Comparison of ENCODE assay signal across 1 cellular context in the genomic region with DNA sequence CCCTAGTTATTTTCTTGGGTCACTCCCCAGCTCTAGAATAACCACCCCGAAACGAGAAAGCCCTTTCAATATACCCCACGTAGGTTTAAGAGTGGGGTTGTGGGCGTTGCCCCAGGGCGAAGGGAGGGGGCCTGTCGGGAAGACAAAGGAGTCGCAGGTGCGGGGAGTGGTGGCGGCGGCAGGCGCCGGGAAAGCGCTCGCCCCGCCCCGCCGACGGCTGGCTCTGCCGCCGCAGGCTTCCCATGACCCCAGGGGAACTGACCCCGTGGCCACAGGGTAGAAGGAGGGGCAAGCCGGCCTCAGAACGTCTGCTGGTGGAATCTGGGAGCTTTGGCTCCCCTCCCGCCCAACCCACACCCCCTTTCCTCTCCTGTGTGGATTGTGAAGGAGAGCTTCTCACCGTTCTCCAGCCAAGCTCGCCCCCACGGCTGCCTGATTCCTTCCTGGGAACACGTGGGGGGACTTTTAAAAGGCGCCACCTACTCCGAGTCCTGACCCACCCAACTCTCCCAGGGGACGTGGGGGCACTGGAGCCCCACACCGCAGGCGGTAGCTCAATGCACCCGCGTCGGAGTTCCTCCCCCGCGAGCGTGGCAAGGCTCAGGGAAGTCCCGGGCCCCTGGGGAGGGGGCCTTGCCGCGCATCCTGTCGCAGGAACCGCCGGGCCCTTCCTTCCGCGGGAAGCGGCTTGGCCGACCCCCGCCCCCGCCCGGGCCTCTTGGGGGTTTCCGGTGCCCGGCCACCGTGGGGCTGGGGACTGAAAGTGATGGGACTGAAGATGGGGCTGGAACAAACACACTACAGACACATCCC.
TF ChIP-seq lines count a peak whose summit lies in the region.

No MANE protein-coding gene starts in this region.

TF ChIP-seq in K562, 482 proteins besides CTCF, POLR2A, EP300 and RAD21 (continued from another document and continues in another):
- TF ChIP-seq, protein P1, sequence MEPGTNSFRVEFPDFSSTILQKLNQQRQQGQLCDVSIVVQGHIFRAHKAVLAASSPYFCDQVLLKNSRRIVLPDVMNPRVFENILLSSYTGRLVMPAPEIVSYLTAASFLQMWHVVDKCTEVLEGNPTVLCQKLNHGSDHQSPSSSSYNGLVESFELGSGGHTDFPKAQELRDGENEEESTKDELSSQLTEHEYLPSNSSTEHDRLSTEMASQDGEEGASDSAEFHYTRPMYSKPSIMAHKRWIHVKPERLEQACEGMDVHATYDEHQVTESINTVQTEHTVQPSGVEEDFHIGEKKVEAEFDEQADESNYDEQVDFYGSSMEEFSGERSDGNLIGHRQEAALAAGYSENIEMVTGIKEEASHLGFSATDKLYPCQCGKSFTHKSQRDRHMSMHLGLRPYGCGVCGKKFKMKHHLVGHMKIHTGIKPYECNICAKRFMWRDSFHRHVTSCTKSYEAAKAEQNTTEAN (CRISPR knock-in tag; IDR thresholded peaks at IDR 0.05) = no peak
- no peak for TF ChIP-seq TRIM28 (IDR thresholded peaks at IDR 0.05)
- TF ChIP-seq, protein P2, sequence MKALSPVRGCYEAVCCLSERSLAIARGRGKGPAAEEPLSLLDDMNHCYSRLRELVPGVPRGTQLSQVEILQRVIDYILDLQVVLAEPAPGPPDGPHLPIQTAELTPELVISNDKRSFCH (CRISPR knock-in tag; IDR thresholded peaks at IDR 0.05) = no peak
- TF ChIP-seq, protein P2 (tag; IDR thresholded peaks at IDR 0.05) = no peak
- no peak for TF ChIP-seq GABPB2 (CRISPR knock-in tag; conservative IDR thresholded peaks at IDR 0.05)
- TF ChIP-seq, protein P3, sequence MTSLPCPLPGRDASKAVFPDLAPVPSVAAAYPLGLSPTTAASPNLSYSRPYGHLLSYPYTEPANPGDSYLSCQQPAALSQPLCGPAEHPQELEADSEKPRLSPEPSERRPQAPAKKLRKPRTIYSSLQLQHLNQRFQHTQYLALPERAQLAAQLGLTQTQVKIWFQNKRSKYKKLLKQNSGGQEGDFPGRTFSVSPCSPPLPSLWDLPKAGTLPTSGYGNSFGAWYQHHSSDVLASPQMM (CRISPR knock-in tag; IDR thresholded peaks at IDR 0.05) = no peak
- no peak for TF ChIP-seq KDM2B (CRISPR knock-in tag; IDR thresholded peaks at IDR 0.05)
- TF ChIP-seq ZNF583 (CRISPR knock-in tag; IDR thresholded peaks at IDR 0.05) = no peak
- TF ChIP-seq FOXP1 (CRISPR knock-in tag; IDR thresholded peaks at IDR 0.05) = 0 out of 2 replicates have a peak, but pooled peaks have one; percentile 42
- TF ChIP-seq CHD1 (IDR thresholded peaks at IDR 0.05; ENCODE audit: low read length) = no peak
- TF ChIP-seq SMARCE1 (IDR thresholded peaks at IDR 0.05) = 0 out of 2 replicates have a peak, but pooled peaks have one; percentile 11
- TF ChIP-seq, protein P4, sequence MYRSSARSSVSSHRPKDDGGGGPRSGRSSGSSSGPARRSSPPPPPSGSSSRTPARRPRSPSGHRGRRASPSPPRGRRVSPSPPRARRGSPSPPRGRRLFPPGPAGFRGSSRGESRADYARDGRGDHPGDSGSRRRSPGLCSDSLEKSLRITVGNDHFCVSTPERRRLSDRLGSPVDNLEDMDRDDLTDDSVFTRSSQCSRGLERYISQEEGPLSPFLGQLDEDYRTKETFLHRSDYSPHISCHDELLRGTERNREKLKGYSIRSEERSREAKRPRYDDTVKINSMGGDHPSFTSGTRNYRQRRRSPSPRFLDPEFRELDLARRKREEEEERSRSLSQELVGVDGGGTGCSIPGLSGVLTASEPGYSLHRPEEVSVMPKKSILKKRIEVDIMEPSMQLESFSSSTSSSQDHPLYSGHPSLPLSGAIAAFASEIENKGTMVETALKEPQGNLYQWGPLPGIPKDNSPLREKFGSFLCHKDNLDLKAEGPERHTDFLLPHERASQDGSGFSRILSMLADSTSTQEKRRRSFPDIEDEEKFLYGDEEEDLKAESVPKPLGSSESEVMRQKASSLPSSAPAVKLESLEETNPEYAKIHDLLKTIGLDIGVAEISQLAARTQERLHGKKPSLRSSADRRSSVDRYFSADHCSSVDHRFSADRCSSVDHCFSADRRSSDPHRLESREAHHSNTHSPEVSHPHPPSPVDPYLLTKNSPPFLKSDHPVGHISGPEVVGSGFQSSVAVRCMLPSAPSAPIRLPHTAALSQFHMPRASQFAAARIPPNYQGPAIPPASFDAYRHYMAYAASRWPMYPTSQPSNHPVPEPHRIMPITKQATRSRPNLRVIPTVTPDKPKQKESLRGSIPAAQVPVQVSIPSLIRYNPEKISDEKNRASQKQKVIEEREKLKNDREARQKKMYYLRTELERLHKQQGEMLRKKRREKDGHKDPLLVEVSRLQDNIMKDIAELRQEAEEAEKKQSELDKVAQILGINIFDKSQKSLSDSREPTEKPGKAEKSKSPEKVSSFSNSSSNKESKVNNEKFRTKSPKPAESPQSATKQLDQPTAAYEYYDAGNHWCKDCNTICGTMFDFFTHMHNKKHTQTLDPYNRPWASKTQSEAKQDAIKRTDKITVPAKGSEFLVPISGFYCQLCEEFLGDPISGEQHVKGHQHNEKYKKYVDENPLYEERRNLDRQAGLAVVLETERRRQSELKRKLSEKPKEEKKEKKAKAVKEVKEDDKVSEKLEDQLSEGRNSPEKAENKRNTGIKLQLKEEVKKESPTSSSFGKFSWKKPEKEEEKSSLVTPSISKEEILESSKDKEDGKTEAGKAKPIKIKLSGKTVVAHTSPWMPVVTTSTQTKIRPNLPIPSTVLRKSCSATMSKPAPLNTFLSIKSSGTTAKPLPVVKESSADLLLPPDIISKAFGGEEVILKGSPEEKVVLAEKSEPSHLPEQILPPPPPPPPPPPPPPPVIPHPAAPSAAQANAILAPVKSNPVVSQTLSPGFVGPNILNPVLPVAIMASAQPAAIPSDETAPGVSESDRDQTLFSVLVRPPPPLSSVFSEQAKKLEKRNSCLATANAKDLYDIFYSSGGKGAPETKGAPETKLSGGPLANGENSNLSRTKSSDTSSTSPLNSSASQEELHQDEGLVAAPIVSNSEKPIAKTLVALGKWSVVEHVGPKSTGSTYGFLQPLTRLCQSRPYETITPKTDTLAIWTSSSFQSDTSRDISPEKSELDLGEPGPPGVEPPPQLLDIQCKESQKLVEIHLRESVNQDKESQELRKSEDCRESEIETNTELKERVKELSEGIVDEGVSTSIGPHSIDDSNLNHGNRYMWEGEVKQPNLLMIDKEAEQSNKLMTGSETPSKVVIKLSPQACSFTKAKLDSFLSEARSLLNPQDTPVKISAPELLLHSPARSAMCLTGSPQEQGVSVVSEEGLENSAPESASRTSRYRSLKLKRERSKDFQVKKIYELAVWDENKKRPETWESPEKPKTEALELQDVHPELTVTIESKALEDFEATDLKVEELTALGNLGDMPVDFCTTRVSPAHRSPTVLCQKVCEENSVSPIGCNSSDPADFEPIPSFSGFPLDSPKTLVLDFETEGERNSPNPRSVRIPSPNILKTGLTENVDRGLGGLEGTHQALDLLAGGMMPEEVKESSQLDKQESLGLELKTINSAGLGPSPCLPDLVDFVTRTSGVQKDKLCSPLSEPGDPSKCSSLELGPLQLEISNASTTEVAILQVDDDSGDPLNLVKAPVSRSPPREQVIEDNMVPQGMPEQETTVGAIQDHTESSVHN (IDR thresholded peaks at IDR 0.05; ENCODE audit: borderline replicate concordance in 1 of 2, low read depth in 1 of 2) = no peak
- TF ChIP-seq TOE1 (IDR thresholded peaks at IDR 0.05; ENCODE audit: borderline replicate concordance) = peak; percentile 32; the same call in 1 of the 2 replicates
- no peak for TF ChIP-seq TOE1 (CRISPR knock-in tag; IDR thresholded peaks at IDR 0.05; ENCODE audit: borderline replicate concordance, low read depth)
- no peak; the same call in 1 of the 2 replicates for TF ChIP-seq ATF7 (IDR thresholded peaks at IDR 0.05)
- no peak for TF ChIP-seq FOXJ3 (CRISPR knock-in tag; IDR thresholded peaks at IDR 0.05)
- TF ChIP-seq, protein P5, sequence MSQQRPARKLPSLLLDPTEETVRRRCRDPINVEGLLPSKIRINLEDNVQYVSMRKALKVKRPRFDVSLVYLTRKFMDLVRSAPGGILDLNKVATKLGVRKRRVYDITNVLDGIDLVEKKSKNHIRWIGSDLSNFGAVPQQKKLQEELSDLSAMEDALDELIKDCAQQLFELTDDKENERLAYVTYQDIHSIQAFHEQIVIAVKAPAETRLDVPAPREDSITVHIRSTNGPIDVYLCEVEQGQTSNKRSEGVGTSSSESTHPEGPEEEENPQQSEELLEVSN (IDR thresholded peaks at IDR 0.05; ENCODE audit: borderline replicate concordance in 1 of 2, extremely low read depth in 1 of 2, insufficient read depth in 1 of 2, insufficient read length in 1 of 2, low read depth in 1 of 2, low read length in 1 of 2, poor library complexity in 1 of 2, severe bottlenecking in 1 of 2) = peak in 1 of 2 experiments; percentile 23
- TF ChIP-seq ARID1B (IDR thresholded peaks at IDR 0.05) = no peak
- 0 out of 2 replicates have a peak, but pooled peaks have one; percentile 37 for TF ChIP-seq ERF (CRISPR knock-in tag; IDR thresholded peaks at IDR 0.05)
- no peak for TF ChIP-seq JUN (IDR thresholded peaks at IDR 0.05; ENCODE audit: borderline replicate concordance, low read depth, low read length)
- 0 out of 2 replicates have a peak, but pooled peaks have one; percentile 16 for TF ChIP-seq JUN (CRISPR knock-in tag; IDR thresholded peaks at IDR 0.05; ENCODE audit: borderline replicate concordance)
- TF ChIP-seq, protein P6, sequence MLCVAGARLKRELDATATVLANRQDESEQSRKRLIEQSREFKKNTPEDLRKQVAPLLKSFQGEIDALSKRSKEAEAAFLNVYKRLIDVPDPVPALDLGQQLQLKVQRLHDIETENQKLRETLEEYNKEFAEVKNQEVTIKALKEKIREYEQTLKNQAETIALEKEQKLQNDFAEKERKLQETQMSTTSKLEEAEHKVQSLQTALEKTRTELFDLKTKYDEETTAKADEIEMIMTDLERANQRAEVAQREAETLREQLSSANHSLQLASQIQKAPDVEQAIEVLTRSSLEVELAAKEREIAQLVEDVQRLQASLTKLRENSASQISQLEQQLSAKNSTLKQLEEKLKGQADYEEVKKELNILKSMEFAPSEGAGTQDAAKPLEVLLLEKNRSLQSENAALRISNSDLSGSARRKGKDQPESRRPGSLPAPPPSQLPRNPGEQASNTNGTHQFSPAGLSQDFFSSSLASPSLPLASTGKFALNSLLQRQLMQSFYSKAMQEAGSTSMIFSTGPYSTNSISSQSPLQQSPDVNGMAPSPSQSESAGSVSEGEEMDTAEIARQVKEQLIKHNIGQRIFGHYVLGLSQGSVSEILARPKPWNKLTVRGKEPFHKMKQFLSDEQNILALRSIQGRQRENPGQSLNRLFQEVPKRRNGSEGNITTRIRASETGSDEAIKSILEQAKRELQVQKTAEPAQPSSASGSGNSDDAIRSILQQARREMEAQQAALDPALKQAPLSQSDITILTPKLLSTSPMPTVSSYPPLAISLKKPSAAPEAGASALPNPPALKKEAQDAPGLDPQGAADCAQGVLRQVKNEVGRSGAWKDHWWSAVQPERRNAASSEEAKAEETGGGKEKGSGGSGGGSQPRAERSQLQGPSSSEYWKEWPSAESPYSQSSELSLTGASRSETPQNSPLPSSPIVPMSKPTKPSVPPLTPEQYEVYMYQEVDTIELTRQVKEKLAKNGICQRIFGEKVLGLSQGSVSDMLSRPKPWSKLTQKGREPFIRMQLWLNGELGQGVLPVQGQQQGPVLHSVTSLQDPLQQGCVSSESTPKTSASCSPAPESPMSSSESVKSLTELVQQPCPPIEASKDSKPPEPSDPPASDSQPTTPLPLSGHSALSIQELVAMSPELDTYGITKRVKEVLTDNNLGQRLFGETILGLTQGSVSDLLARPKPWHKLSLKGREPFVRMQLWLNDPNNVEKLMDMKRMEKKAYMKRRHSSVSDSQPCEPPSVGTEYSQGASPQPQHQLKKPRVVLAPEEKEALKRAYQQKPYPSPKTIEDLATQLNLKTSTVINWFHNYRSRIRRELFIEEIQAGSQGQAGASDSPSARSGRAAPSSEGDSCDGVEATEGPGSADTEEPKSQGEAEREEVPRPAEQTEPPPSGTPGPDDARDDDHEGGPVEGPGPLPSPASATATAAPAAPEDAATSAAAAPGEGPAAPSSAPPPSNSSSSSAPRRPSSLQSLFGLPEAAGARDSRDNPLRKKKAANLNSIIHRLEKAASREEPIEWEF (CRISPR knock-in tag; IDR thresholded peaks at IDR 0.05) = no peak
- TF ChIP-seq LARP7 (IDR thresholded peaks at IDR 0.05) = no peak
- no peak for TF ChIP-seq MAFK (IDR thresholded peaks at IDR 0.05; ENCODE audit: low read length)
- TF ChIP-seq NR2C2 (CRISPR knock-in tag; IDR thresholded peaks at IDR 0.05) = no peak; the same call in 1 of the 2 replicates
- peak; percentile 94 for TF ChIP-seq NR2C2 (tag; IDR thresholded peaks at IDR 0.05)
- no peak for TF ChIP-seq SMARCB1 (IDR thresholded peaks at IDR 0.05; ENCODE audit: insufficient read length, low read depth)
- TF ChIP-seq, protein P7, sequence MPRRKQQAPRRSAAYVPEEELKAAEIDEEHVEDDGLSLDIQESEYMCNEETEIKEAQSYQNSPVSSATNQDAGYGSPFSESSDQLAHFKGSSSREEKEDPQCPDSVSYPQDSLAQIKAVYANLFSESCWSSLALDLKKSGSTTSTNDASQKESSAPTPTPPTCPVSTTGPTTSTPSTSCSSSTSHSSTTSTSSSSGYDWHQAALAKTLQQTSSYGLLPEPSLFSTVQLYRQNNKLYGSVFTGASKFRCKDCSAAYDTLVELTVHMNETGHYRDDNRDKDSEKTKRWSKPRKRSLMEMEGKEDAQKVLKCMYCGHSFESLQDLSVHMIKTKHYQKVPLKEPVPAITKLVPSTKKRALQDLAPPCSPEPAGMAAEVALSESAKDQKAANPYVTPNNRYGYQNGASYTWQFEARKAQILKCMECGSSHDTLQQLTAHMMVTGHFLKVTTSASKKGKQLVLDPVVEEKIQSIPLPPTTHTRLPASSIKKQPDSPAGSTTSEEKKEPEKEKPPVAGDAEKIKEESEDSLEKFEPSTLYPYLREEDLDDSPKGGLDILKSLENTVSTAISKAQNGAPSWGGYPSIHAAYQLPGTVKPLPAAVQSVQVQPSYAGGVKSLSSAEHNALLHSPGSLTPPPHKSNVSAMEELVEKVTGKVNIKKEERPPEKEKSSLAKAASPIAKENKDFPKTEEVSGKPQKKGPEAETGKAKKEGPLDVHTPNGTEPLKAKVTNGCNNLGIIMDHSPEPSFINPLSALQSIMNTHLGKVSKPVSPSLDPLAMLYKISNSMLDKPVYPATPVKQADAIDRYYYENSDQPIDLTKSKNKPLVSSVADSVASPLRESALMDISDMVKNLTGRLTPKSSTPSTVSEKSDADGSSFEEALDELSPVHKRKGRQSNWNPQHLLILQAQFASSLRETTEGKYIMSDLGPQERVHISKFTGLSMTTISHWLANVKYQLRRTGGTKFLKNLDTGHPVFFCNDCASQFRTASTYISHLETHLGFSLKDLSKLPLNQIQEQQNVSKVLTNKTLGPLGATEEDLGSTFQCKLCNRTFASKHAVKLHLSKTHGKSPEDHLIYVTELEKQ (CRISPR knock-in tag; IDR thresholded peaks at IDR 0.05) = no peak
- TF ChIP-seq, protein P8, sequence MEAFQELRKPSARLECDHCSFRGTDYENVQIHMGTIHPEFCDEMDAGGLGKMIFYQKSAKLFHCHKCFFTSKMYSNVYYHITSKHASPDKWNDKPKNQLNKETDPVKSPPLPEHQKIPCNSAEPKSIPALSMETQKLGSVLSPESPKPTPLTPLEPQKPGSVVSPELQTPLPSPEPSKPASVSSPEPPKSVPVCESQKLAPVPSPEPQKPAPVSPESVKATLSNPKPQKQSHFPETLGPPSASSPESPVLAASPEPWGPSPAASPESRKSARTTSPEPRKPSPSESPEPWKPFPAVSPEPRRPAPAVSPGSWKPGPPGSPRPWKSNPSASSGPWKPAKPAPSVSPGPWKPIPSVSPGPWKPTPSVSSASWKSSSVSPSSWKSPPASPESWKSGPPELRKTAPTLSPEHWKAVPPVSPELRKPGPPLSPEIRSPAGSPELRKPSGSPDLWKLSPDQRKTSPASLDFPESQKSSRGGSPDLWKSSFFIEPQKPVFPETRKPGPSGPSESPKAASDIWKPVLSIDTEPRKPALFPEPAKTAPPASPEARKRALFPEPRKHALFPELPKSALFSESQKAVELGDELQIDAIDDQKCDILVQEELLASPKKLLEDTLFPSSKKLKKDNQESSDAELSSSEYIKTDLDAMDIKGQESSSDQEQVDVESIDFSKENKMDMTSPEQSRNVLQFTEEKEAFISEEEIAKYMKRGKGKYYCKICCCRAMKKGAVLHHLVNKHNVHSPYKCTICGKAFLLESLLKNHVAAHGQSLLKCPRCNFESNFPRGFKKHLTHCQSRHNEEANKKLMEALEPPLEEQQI (IDR thresholded peaks at IDR 0.05) = no peak
